Comparison of ENCODE assay signal across 12 cellular contexts in the genomic region with DNA sequence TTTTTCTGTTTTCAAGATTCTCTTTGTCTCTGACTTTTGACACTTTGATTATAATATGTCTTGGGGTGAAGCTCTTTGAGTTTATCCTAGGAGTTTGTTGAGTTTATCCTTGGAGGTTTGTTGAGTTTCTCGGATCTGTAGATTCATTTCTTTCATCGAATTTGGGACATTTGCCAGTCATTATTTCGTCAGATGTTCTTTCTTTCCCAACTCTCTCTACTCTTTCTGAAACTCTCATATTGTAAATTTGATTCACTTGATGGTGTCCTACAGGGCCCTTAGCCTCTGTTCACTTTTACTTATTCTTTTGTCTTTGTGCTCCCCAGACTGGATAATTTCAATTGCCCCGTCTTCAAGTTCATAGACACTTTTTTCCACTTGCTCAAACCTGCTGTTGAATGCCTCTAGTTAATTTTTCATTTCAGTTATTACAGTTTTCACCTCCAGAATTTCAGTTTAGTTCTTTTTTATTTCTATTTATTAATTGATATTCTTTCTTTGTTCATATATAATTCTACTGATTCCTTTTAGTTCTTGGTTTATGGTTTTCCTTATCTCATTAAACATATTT. TPM values are rescaled to one million over a fixed set of nuclear protein-coding genes. Genes with fewer than 3 reads are reported as not detected.
DNase-seq lines count a peak whose midpoint lies in the region; ATAC-seq and TF ChIP-seq lines count a peak whose summit lies in the region.
"Had no signal": no experiment of that assay in that cellular context is flagged by ENCODE, and none has a peak within 500 bp of the region (broad histone marks: within the 10 kb centered on the region; RNA-seq: fewer than 3 reads in every experiment).

No MANE protein-coding gene starts in this region.

- H3K9me3 ChIP-seq in Caco-2 (peaks cover 15% of the 10 kb centered on the region), HEK293 (ENCODE audit: control insufficient read depth, insufficient read depth, low read depth, low read length) (no peaks in the 10 kb centered on the region), hepatocyte (ENCODE audit: low read depth) (no peaks in the 10 kb centered on the region), vagina (peaks cover 10% of the 10 kb centered on the region)

- peaks cover 5% of the 10 kb centered on the region for H3K36me3 Mint-ChIP-seq in Caco-2 (ENCODE audit: insufficient read depth, unreplicated experiment)
- H3K36me3 Mint-ChIP-seq: CD14-positive monocyte; CD8-positive, alpha-beta T cell had no signal

- peak overlapping the region; percentile 71 for H3K27ac Mint-ChIP-seq in Caco-2 (ENCODE audit: unreplicated experiment)
- H3K27ac Mint-ChIP-seq: CD14-positive monocyte; CD8-positive, alpha-beta T cell; GM23338 had no signal

- TF ChIP-seq POLR2A in vagina (IDR thresholded peaks at IDR 0.05), result no peak

- intact Hi-C loops in Caco-2 (cut with micrococcal nuclease; ENCODE audit: unreplicated experiment) (no loop called here), vagina (cut with DNase I) (no loop called here)

- H4K20me1 ChIP-seq in hepatocyte (ENCODE audit: insufficient read depth, poor library complexity, severe bottlenecking), result no peaks in the 10 kb centered on the region
- H4K20me1 ChIP-seq: BLaER1 had no signal

- peaks cover 12% of the 10 kb centered on the region for H3K9me3 Mint-ChIP-seq in Caco-2 (ENCODE audit: unreplicated experiment)

- no peak for DNase-seq in Caco-2
- no peak for DNase-seq in hepatocyte (ENCODE audit: low spot score)
- DNase-seq in vagina (ENCODE audit: extremely low spot score in 2 of 2), result no peak
- DNase-seq: CD8-positive, alpha-beta T cell; HCEC 1CT had no signal

- H3K9me2 ChIP-seq in hepatocyte (replicated peaks; ENCODE audit: insufficient read depth), result no peaks in the 10 kb centered on the region

- peaks cover 35% of the 10 kb centered on the region for H3K4me1 ChIP-seq in Caco-2
- no peaks in the 10 kb centered on the region for H3K4me1 ChIP-seq in HEK293 (ENCODE audit: control insufficient read depth, insufficient read depth, low read length)
- H3K4me1 ChIP-seq in hepatocyte (ENCODE audit: insufficient read depth), result peaks cover 23% of the 10 kb centered on the region
- H3K4me1 ChIP-seq in vagina, result no peaks in the 10 kb centered on the region
- H3K4me1 ChIP-seq: BLaER1 had no signal

- ATAC-seq in esophagus mucosa (no peak), HG03457 (IDR thresholded peaks at IDR 0.05; ENCODE audit: unreplicated experiment) (no peak)
- ATAC-seq: CD8-positive, alpha-beta T cell; GM23338 had no signal

- BruUV-seq in Caco-2 (replicated peaks; lab: Mats Ljungman, UMichigan), result no TSS peak

- H3K36me3 ChIP-seq in Caco-2 (ENCODE audit: control insufficient read depth, insufficient read depth, low read length) (peaks cover 1% of the 10 kb centered on the region; the same call in 1 of the 2 replicates), HEK293 (ENCODE audit: control insufficient read depth in 2 of 2, insufficient read depth in 1 of 2, low read length in 2 of 2) (no peaks in the 10 kb centered on the region), hepatocyte (replicated peaks; ENCODE audit: insufficient read depth, low read depth) (no peaks in the 10 kb centered on the region), vagina (no peaks in the 10 kb centered on the region)
- H3K36me3 ChIP-seq: BLaER1 had no signal

- H3K27me3 Mint-ChIP-seq in Caco-2 (ENCODE audit: insufficient read depth, unreplicated experiment), result no peaks in the 10 kb centered on the region

- H3K4me1 Mint-ChIP-seq in Caco-2 (ENCODE audit: low read depth, unreplicated experiment), result peaks cover 36% of the 10 kb centered on the region

- H3K27me3 ChIP-seq in Caco-2 (replicated peaks; ENCODE audit: control insufficient read depth, insufficient read depth, low read length) (no peaks in the 10 kb centered on the region), hepatocyte (no peaks in the 10 kb centered on the region), vagina (no peaks in the 10 kb centered on the region)
- H3K27me3 ChIP-seq: BLaER1 had no signal

- peak overlapping the region; percentile 39 for H2AFZ ChIP-seq in hepatocyte
- H2AFZ ChIP-seq: GM23338 had no signal

- H3K27ac ChIP-seq in HEK293 (ENCODE audit: extremely low read depth, low read depth, low read length) (no peak overlapping the region), hepatocyte (peak overlapping the region; percentile 89), vagina (no peak overlapping the region)
- H3K27ac ChIP-seq: BLaER1, KMS-11 had no signal

- CTCF ChIA-PET in Caco-2 (lab: Charles Lee) (interaction anchor here (0.8 to 1.1 kb wide), 3 partner anchors 9 to 547 kb away, joined by 3 to 5 read pairs (median 4); a partner anchor contains a TSS), HEK293 (lab: Yijun Ruan, JAX) (interaction anchor here (0.5 to 10.4 kb wide), 7 partner anchors 6 to 584 kb away, joined by 3 to 80 read pairs (median 5); a partner anchor contains a TSS)

- POLR2A ChIA-PET in Caco-2 (lab: Charles Lee), result interaction anchor here (1.3 kb wide), 1 partner anchor 229 kb away, joined by 7 read pairs; a partner anchor contains a TSS
- POLR2A ChIA-PET in HEK293 (lab: Yijun Ruan, JAX), result no interaction called here

- no peak overlapping the region for H3K4me2 ChIP-seq in hepatocyte
- H3K4me2 ChIP-seq: BLaER1, GM23338, KMS-11 had no signal

- no peaks in the 10 kb centered on the region for H3K79me2 ChIP-seq in hepatocyte

- TF ChIP-seq CTCF in Caco-2 (IDR thresholded peaks at IDR 0.05; ENCODE audit: insufficient read depth in 1 of 2, low read depth in 1 of 2, low read length in 1 of 2, severe bottlenecking in 1 of 2, unreplicated experiment in 1 of 2) (no peak), HEK293 (tag by site-specific recombination; IDR thresholded peaks at IDR 0.05) (no peak), hepatocyte (IDR thresholded peaks at IDR 0.05; ENCODE audit: poor library complexity) (no peak), vagina (IDR thresholded peaks at IDR 0.05) (no peak)

- H3K4me3 ChIP-seq in Caco-2 (ENCODE audit: low read depth, low read length) (no peak overlapping the region), HEK293 (ENCODE audit: low read depth, low read length) (no peak overlapping the region), hepatocyte (no peak overlapping the region), vagina (no peak overlapping the region)
- H3K4me3 ChIP-seq: BLaER1, GM23338 had no signal

- 89% methylated on average over 4 of the region's 4 CpGs for WGBS in hepatocyte (ENCODE audit: low lambda C conversion rate, missing lambda C conversion rate)

- H3K4me3 Mint-ChIP-seq in Caco-2 (ENCODE audit: unreplicated experiment), result no peak overlapping the region
- H3K4me3 Mint-ChIP-seq: CD14-positive monocyte; CD8-positive, alpha-beta T cell; GM23338 had no signal

TF ChIP-seq in HEK293, 187 proteins besides CTCF, POLR2A, EP300 and RAD21:
- peak; percentile 99 for TF ChIP-seq ZNF558 (tag by site-specific recombination; IDR thresholded peaks at IDR 0.05)
- peak; percentile 31 for TF ChIP-seq SETDB1 (IDR thresholded peaks at IDR 0.05; ENCODE audit: insufficient read length, low read length)
- no peak for TF ChIP-seq ZNF214 (tag by site-specific recombination; IDR thresholded peaks at IDR 0.05; ENCODE audit: borderline replicate concordance)

RNA-seq across cellular contexts. Expression of a gene that starts 8.1 kb away (rescaled TPM):
- total RNA-seq in Caco-2 (2022) (22.0 and 23.0 TPM in 2 replicates), hepatocyte (16.1 and 18.2 TPM in 2 replicates), esophagus mucosa (9.8 TPM), vagina (13.5 TPM)
- 9.2 and 10.4 TPM in 2 replicates for polyA plus RNA-seq in hepatocyte
